Comparison of ENCODE assay signal across 24 cellular contexts in genomic region chr11:118484405-118484804, GRCh38. TPM values are rescaled to one million over a fixed set of nuclear protein-coding genes. Genes with fewer than 3 reads are reported as not detected.
DNase-seq lines count a peak whose midpoint lies in the region; ATAC-seq, FAIRE-seq and TF ChIP-seq lines count a peak whose summit lies in the region.
"Had no signal": no experiment of that assay in that cellular context is flagged by ENCODE, and none has a peak within 500 bp of the region (broad histone marks: within the 10 kb centered on the region; RNA-seq: fewer than 3 reads in every experiment).

No MANE protein-coding gene starts in this region.

- H3K36me3 Mint-ChIP-seq in activated CD4-positive, alpha-beta T cell treated with anti-CD3 and anti-CD28 coated beads, Interleukin-2, amount 10 ng/mL, durations not matched to agents 24 days and 14 days (ENCODE audit: low read depth) = peaks cover 48% of the 10 kb centered on the region
- peaks cover 57% of the 10 kb centered on the region for H3K36me3 Mint-ChIP-seq in activated CD4-positive, alpha-beta memory T cell treated with anti-CD3 and anti-CD28 coated beads, Interleukin-2, amount 10 ng/mL, durations not matched to agents 7 days and 5 days (ENCODE audit: low read depth)
- H3K36me3 Mint-ChIP-seq in stimulated activated naive B cell treated with anti-CD40 and anti-IgM and Interleukin-4, amounts not matched to agents 10 μg/mL and 1 μg/mL and 100 μg/mL, for 72 hours = peaks cover 15 to 28% of the 10 kb centered on the region in 2 donors

- ATAC-seq in HepG2 (no peak), right lobe of liver (no peak), HG02798 (IDR thresholded peaks at IDR 0.05; ENCODE audit: poor library complexity, unreplicated experiment) (no peak)
- no peak for ATAC-seq in stimulated activated naive B cell treated with anti-CD40 and anti-IgM and Interleukin-4, amounts not matched to agents 10 μg/mL and 1 μg/mL and 100 μg/mL, for 72 hours (replicated peaks)

- DNase-seq in activated CD4-positive, alpha-beta T cell treated with anti-CD3 and anti-CD28 coated beads, Interleukin-2, amount 10 ng/mL, durations not matched to agents 24 days and 14 days = peak; percentile 43
- no peak for DNase-seq in activated CD4-positive, alpha-beta T cell treated with anti-CD3 and anti-CD28 coated beads, Interleukin-2, amount 50 U/mL, for 48 hours
- no peak for DNase-seq in HepG2 (ENCODE audit: low spot score)
- no peak for DNase-seq in right lobe of liver
- no peak for DNase-seq in activated CD4-positive, alpha-beta memory T cell treated with anti-CD3 and anti-CD28 coated beads, Interleukin-2, amount 10 ng/mL, durations not matched to agents 7 days and 5 days
- no peak for DNase-seq in stimulated activated naive B cell treated with anti-CD40 and anti-IgM and Interleukin-4, amounts not matched to agents 10 μg/mL and 1 μg/mL and 100 μg/mL, for 72 hours
- DNase-seq in GM13977 (ENCODE audit: low spot score) = no peak
- DNase-seq: 8988T, DMS79, Kasumi-1, MG63, NCI-H1048, NCI-H1436, NCI-H2029, NCI-H345, NCI-H524 treated with DMSO at 0.1 percent for 48 hours, RPMI8226, SHP77 treated with DMSO at 0.1 percent for 48 hours had no signal

- H4K20me1 ChIP-seq in HepG2 (ENCODE audit: insufficient read depth, low read length) = no peaks in the 10 kb centered on the region

- H3K27ac Mint-ChIP-seq in activated CD4-positive, alpha-beta T cell treated with anti-CD3 and anti-CD28 coated beads, Interleukin-2, amount 10 ng/mL, durations not matched to agents 24 days and 14 days = no peak overlapping the region
- peak overlapping the region; percentile 34 for H3K27ac Mint-ChIP-seq in activated CD4-positive, alpha-beta memory T cell treated with anti-CD3 and anti-CD28 coated beads, Interleukin-2, amount 10 ng/mL, durations not matched to agents 7 days and 5 days
- H3K27ac Mint-ChIP-seq in stimulated activated naive B cell treated with anti-CD40 and anti-IgM and Interleukin-4, amounts not matched to agents 10 μg/mL and 1 μg/mL and 100 μg/mL, for 72 hours = peak overlapping the region; percentile 25

- TF ChIP-seq CTCF in HepG2 (CRISPR knock-in tag; IDR thresholded peaks at IDR 0.05) (no peak), right lobe of liver (IDR thresholded peaks at IDR 0.05) (no peak), GM13977 (IDR thresholded peaks at IDR 0.05; ENCODE audit: extremely low read depth, insufficient read depth, missing control alignments) (no peak)

- intact Hi-C loops in activated CD4-positive, alpha-beta T cell treated with anti-CD3 and anti-CD28 coated beads, Interleukin-2, amount 10 ng/mL, durations not matched to agents 24 days and 14 days (cut with micrococcal nuclease) = no loop called here
- intact Hi-C loops in HepG2 (cut with micrococcal nuclease; ENCODE audit: unreplicated experiment) (loop anchor here (10.0 kb wide), 1 partner anchor 80 kb away; the partner anchor contains the start of gene IFT46), right lobe of liver (cut with DNase I) (no loop called here)

- H3K9me3 Mint-ChIP-seq in activated CD4-positive, alpha-beta T cell treated with anti-CD3 and anti-CD28 coated beads, Interleukin-2, amount 10 ng/mL, durations not matched to agents 24 days and 14 days = no peaks in the 10 kb centered on the region
- H3K9me3 Mint-ChIP-seq in activated CD4-positive, alpha-beta memory T cell treated with anti-CD3 and anti-CD28 coated beads, Interleukin-2, amount 10 ng/mL, durations not matched to agents 7 days and 5 days = no peaks in the 10 kb centered on the region
- H3K9me3 Mint-ChIP-seq in stimulated activated naive B cell treated with anti-CD40 and anti-IgM and Interleukin-4, amounts not matched to agents 10 μg/mL and 1 μg/mL and 100 μg/mL, for 72 hours = no peaks in the 10 kb centered on the region
- H3K9me3 Mint-ChIP-seq: IgD-negative memory B cell had no signal

- no TSS peak for BruUV-seq in HepG2 (replicated peaks; lab: Mats Ljungman, UMichigan)

- H3K4me1 ChIP-seq in HepG2 (ENCODE audit: insufficient read depth, low read length) (no peaks in the 10 kb centered on the region), right lobe of liver (no peaks in the 10 kb centered on the region)

- in situ Hi-C loops in HepG2 (cut with HindIII; ENCODE audit: extremely low pct_ligation_motif_present, low pct_unique_long_range_greater_than_20kb) (loop anchor here (25.0 kb wide), 1 partner anchor 347 kb away; no protein-coding TSS in a partner anchor), GM13977 (cut with MboI; ENCODE audit: low pct_unique_long_range_greater_than_20kb, low sequenced_read_pairs, unreplicated experiment) (no loop called here)

- TF ChIP-seq EP300 in HepG2 (IDR thresholded peaks at IDR 0.05; ENCODE audit: low read depth in 2 of 2, low read length in 2 of 2) (no peak), HepG2 (CRISPR knock-in tag; IDR thresholded peaks at IDR 0.05; ENCODE audit: borderline replicate concordance) (no peak)

- no peak for FAIRE-seq in HepG2 (lab: Jason Lieb, UNC)
- FAIRE-seq: D721Med, H54 had no signal

- no peaks in the 10 kb centered on the region for H3K27me3 ChIP-seq in HepG2 (ENCODE audit: control insufficient read depth in 1 of 2, insufficient read depth in 2 of 2, low read length in 2 of 2)
- no peaks in the 10 kb centered on the region for H3K27me3 ChIP-seq in right lobe of liver
- H3K27me3 ChIP-seq: MG63 had no signal

- H3K4me1 Mint-ChIP-seq in activated CD4-positive, alpha-beta T cell treated with anti-CD3 and anti-CD28 coated beads, Interleukin-2, amount 10 ng/mL, durations not matched to agents 24 days and 14 days = peaks cover 7% of the 10 kb centered on the region
- no peaks in the 10 kb centered on the region for H3K4me1 Mint-ChIP-seq in activated CD4-positive, alpha-beta memory T cell treated with anti-CD3 and anti-CD28 coated beads, Interleukin-2, amount 10 ng/mL, durations not matched to agents 7 days and 5 days
- H3K4me1 Mint-ChIP-seq in stimulated activated naive B cell treated with anti-CD40 and anti-IgM and Interleukin-4, amounts not matched to agents 10 μg/mL and 1 μg/mL and 100 μg/mL, for 72 hours = no peaks in the 10 kb centered on the region
- H3K4me1 Mint-ChIP-seq: IgD-negative memory B cell had no signal

- H3K4me2 ChIP-seq in HepG2 (ENCODE audit: low read depth, low read length) = no peak overlapping the region

- H3K36me3 ChIP-seq in HepG2 (replicated peaks in 1 of 2; ENCODE audit: control insufficient read depth in 1 of 2, insufficient read depth in 2 of 2, low read length in 2 of 2) (peaks cover 16 to 59% of the 10 kb centered on the region in 2 experiments), right lobe of liver (peaks cover 8 to 90% (median 34%) of the 10 kb centered on the region in 4 donors)

- H3K79me2 ChIP-seq in HepG2 (ENCODE audit: insufficient read depth, low read length) = no peaks in the 10 kb centered on the region

- POLR2A ChIA-PET in HepG2 (lab: Yijun Ruan, JAX) = no interaction called here
- POLR2A ChIA-PET in activated CD4-positive, alpha-beta memory T cell treated with anti-CD3 and anti-CD28 coated beads, Interleukin-2, amount 10 ng/mL, durations not matched to agents 7 days and 5 days (lab: Charles Lee) = interaction anchor here (0.8 kb wide), 1 partner anchor 30 kb away, joined by 4 read pairs; no protein-coding TSS in a partner anchor

- H3K9ac ChIP-seq in HepG2 (ENCODE audit: insufficient read depth, low read depth, low read length) = no peak overlapping the region

- H3K4me3 Mint-ChIP-seq in activated CD4-positive, alpha-beta T cell treated with anti-CD3 and anti-CD28 coated beads, Interleukin-2, amount 10 ng/mL, durations not matched to agents 24 days and 14 days = no peak overlapping the region
- H3K4me3 Mint-ChIP-seq in activated CD4-positive, alpha-beta memory T cell treated with anti-CD3 and anti-CD28 coated beads, Interleukin-2, amount 10 ng/mL, durations not matched to agents 7 days and 5 days = no peak overlapping the region
- no peak overlapping the region for H3K4me3 Mint-ChIP-seq in stimulated activated naive B cell treated with anti-CD40 and anti-IgM and Interleukin-4, amounts not matched to agents 10 μg/mL and 1 μg/mL and 100 μg/mL, for 72 hours
- H3K4me3 Mint-ChIP-seq: IgD-negative memory B cell had no signal

- H3K9me3 ChIP-seq in HepG2 (ENCODE audit: low read length) = no peaks in the 10 kb centered on the region
- no peaks in the 10 kb centered on the region for H3K9me3 ChIP-seq in right lobe of liver
- H3K9me3 ChIP-seq: MG63 had no signal

- H3K4me3 ChIP-seq in HepG2 (replicated peaks in 1 of 3; ENCODE audit: insufficient read depth in 1 of 3, low read depth in 2 of 3, low read length in 3 of 3) (no peak overlapping the region), right lobe of liver (no peak overlapping the region)
- H3K4me3 ChIP-seq: MG63 had no signal

- TF ChIP-seq POLR2A in HepG2 (IDR thresholded peaks at IDR 0.05; ENCODE audit: insufficient read depth in 1 of 2, low read depth in 2 of 2, low read length in 2 of 2) (no peak), right lobe of liver (IDR thresholded peaks at IDR 0.05) (no peak)

- H3K27me3 Mint-ChIP-seq in activated CD4-positive, alpha-beta T cell treated with anti-CD3 and anti-CD28 coated beads, Interleukin-2, amount 10 ng/mL, durations not matched to agents 24 days and 14 days = no peaks in the 10 kb centered on the region
- H3K27me3 Mint-ChIP-seq in activated CD4-positive, alpha-beta memory T cell treated with anti-CD3 and anti-CD28 coated beads, Interleukin-2, amount 10 ng/mL, durations not matched to agents 7 days and 5 days = no peaks in the 10 kb centered on the region
- H3K27me3 Mint-ChIP-seq in stimulated activated naive B cell treated with anti-CD40 and anti-IgM and Interleukin-4, amounts not matched to agents 10 μg/mL and 1 μg/mL and 100 μg/mL, for 72 hours = no peaks in the 10 kb centered on the region
- H3K27me3 Mint-ChIP-seq: IgD-negative memory B cell had no signal

- 96% methylated on average over 3 of the region's 3 CpGs for WGBS in HepG2 (ENCODE audit: low lambda C conversion rate)
- 92% methylated on average over 3 of the region's 3 CpGs for WGBS in right lobe of liver (ENCODE audit: insufficient coverage, low coverage, low lambda C conversion rate, missing lambda C conversion rate)

- H3K27ac ChIP-seq in HepG2 (ENCODE audit: extremely low read length, insufficient read depth, low read length) (no peak overlapping the region), right lobe of liver (no peak overlapping the region)
- H3K27ac ChIP-seq: HL-60 had no signal

- H2AFZ ChIP-seq in HepG2 (ENCODE audit: low read length) = no peak overlapping the region

- CTCF ChIA-PET in HepG2 (lab: Yijun Ruan, JAX; ENCODE audit: low intra/inter-chr PET ratio, low total read pairs) = no interaction called here
- CTCF ChIA-PET in activated CD4-positive, alpha-beta memory T cell treated with anti-CD3 and anti-CD28 coated beads, Interleukin-2, amount 10 ng/mL, durations not matched to agents 7 days and 5 days (lab: Charles Lee) = no interaction called here

- TF ChIP-seq RAD21 in HepG2 (CRISPR knock-in tag; IDR thresholded peaks at IDR 0.05) = no peak

RNA-seq across cellular contexts. Expression of gene TTC36, which starts 42.9 kb away (rescaled TPM):
- 0.38 and 0.65 TPM in 2 replicates for total RNA-seq in activated CD4-positive, alpha-beta T cell treated with anti-CD3 and anti-CD28 coated beads, Interleukin-2, amount 10 ng/mL, durations not matched to agents 24 days and 14 days
- total RNA-seq in HepG2 (2016; rRNA removed; fragmentation: Illumina TruSeq; extraction: Trizol) (0.40 TPM in 1 of 2 replicates, not detected in the other), right lobe of liver (10 to 100 TPM; 21.5 to 88.3 (median 50.6) TPM)
- total RNA-seq in HepG2 (2016; cell fraction: cytosol; rRNA removed; fragmentation: Illumina TruSeq; extraction: Trizol; ENCODE audit: low read depth) = 0.62 and 1.2 TPM in 2 replicates
- 0.26 TPM in 1 of 2 replicates, not detected in the other for total RNA-seq in HepG2 (2016; cell fraction: insoluble cytoplasmic fraction; rRNA removed; fragmentation: Illumina TruSeq; extraction: Trizol)
- 0.45 TPM in 1 of 2 replicates, not detected in the other for total RNA-seq in HepG2 (2016; cell fraction: membrane; rRNA removed; fragmentation: Illumina TruSeq; extraction: Trizol)
- 0.47 and 0.84 TPM in 2 replicates for total RNA-seq in HepG2 (2016; cell fraction: nucleus; rRNA removed; fragmentation: Illumina TruSeq; extraction: Trizol)
- 0.13 TPM in 1 of 2 replicates, not detected in the other for polyA plus RNA-seq in HepG2 (2011; rRNA removed)
- 0.08 and 0.11 TPM in 2 replicates for polyA plus RNA-seq in HepG2 (2011; cell fraction: cytosol; rRNA removed)
- 0.27 and 0.62 TPM in 2 replicates for polyA plus RNA-seq in HepG2 (2011; cell fraction: nucleus; rRNA removed)
- not detected in 2 replicates for polyA plus RNA-seq in HepG2 (2012)
- 0.28 and 0.53 TPM in 2 replicates for polyA plus RNA-seq in HepG2 (2016; cell fraction: cytosol; fragmentation: Illumina TruSeq; extraction: Trizol; ENCODE audit: low read depth)
- 0.38 TPM in 1 of 2 replicates, not detected in the other for polyA plus RNA-seq in HepG2 (2016; cell fraction: insoluble cytoplasmic fraction; fragmentation: Illumina TruSeq; extraction: Trizol; ENCODE audit: low read depth)
- polyA plus RNA-seq in HepG2 (2016; cell fraction: membrane; fragmentation: Illumina TruSeq; extraction: Trizol; ENCODE audit: low read depth) = 0.23 and 0.47 TPM in 2 replicates
- not detected in 2 replicates for polyA plus RNA-seq in HepG2 (2016; cell fraction: nucleus; fragmentation: Illumina TruSeq; extraction: Trizol; ENCODE audit: insufficient read depth, low read depth)
- polyA minus RNA-seq in HepG2 (2011; rRNA and poly(A)+ RNA removed; ENCODE audit: low replicate concordance) = 0.24 TPM in 1 of 2 replicates, not detected in the other
- not detected in 2 replicates for polyA minus RNA-seq in HepG2 (2011; cell fraction: cytosol; rRNA and poly(A)+ RNA removed)
- polyA minus RNA-seq in HepG2 (2011; cell fraction: nucleus; rRNA and poly(A)+ RNA removed) = 0.87 and 1.2 TPM in 2 replicates
- under 1 TPM; 0.23 to 0.55 TPM for total RNA-seq in activated CD4-positive, alpha-beta memory T cell treated with anti-CD3 and anti-CD28 coated beads, Interleukin-2, amount 10 ng/mL, durations not matched to agents 7 days and 5 days
- polyA plus RNA-seq: BJ had no signal

RNA-seq across cellular contexts. Expression of gene TMEM25, which starts 46.6 kb away (rescaled TPM):
- 13.0 and 14.1 TPM in 2 replicates for total RNA-seq in activated CD4-positive, alpha-beta T cell treated with anti-CD3 and anti-CD28 coated beads, Interleukin-2, amount 10 ng/mL, durations not matched to agents 24 days and 14 days
- total RNA-seq in HepG2 (2016; rRNA removed; fragmentation: Illumina TruSeq; extraction: Trizol) (4.5 and 7.5 TPM in 2 replicates), right lobe of liver (10 to 100 TPM in 5 of 6 experiments, 1 to 10 TPM in 1; 9.2 to 31.0 (median 23.5) TPM)
- 6.2 and 7.2 TPM in 2 replicates for total RNA-seq in HepG2 (2016; cell fraction: cytosol; rRNA removed; fragmentation: Illumina TruSeq; extraction: Trizol; ENCODE audit: low read depth)
- total RNA-seq in HepG2 (2016; cell fraction: insoluble cytoplasmic fraction; rRNA removed; fragmentation: Illumina TruSeq; extraction: Trizol) = 3.9 and 8.9 TPM in 2 replicates
- 8.9 and 11.8 TPM in 2 replicates for total RNA-seq in HepG2 (2016; cell fraction: membrane; rRNA removed; fragmentation: Illumina TruSeq; extraction: Trizol)
- total RNA-seq in HepG2 (2016; cell fraction: nucleus; rRNA removed; fragmentation: Illumina TruSeq; extraction: Trizol) = 8.4 and 8.5 TPM in 2 replicates
- 17.2 and 23.4 TPM in 2 replicates for polyA plus RNA-seq in HepG2 (2011; rRNA removed)
- 12.4 and 19.7 TPM in 2 replicates for polyA plus RNA-seq in HepG2 (2011; cell fraction: cytosol; rRNA removed)
- polyA plus RNA-seq in HepG2 (2011; cell fraction: nucleus; rRNA removed) = 40.8 and 47.6 TPM in 2 replicates
- polyA plus RNA-seq in HepG2 (2012) = 8.5 and 9.2 TPM in 2 replicates
- 6.8 and 8.7 TPM in 2 replicates for polyA plus RNA-seq in HepG2 (2016; cell fraction: cytosol; fragmentation: Illumina TruSeq; extraction: Trizol; ENCODE audit: low read depth)
- polyA plus RNA-seq in HepG2 (2016; cell fraction: insoluble cytoplasmic fraction; fragmentation: Illumina TruSeq; extraction: Trizol; ENCODE audit: low read depth) = 4.6 and 5.1 TPM in 2 replicates
- polyA plus RNA-seq in HepG2 (2016; cell fraction: membrane; fragmentation: Illumina TruSeq; extraction: Trizol; ENCODE audit: low read depth) = 9.5 and 10.8 TPM in 2 replicates
- 20.9 and 21.2 TPM in 2 replicates for polyA plus RNA-seq in HepG2 (2016; cell fraction: nucleus; fragmentation: Illumina TruSeq; extraction: Trizol; ENCODE audit: insufficient read depth, low read depth)
- polyA minus RNA-seq in HepG2 (2011; rRNA and poly(A)+ RNA removed; ENCODE audit: low replicate concordance) = 2.7 and 44.5 TPM in 2 replicates
- 6.7 and 7.2 TPM in 2 replicates for polyA minus RNA-seq in HepG2 (2011; cell fraction: cytosol; rRNA and poly(A)+ RNA removed)
- polyA minus RNA-seq in HepG2 (2011; cell fraction: nucleus; rRNA and poly(A)+ RNA removed) = 20.9 and 25.5 TPM in 2 replicates
- 1 to 10 TPM; 5.3 to 6.4 TPM for total RNA-seq in activated CD4-positive, alpha-beta memory T cell treated with anti-CD3 and anti-CD28 coated beads, Interleukin-2, amount 10 ng/mL, durations not matched to agents 7 days and 5 days

RNA-seq across cellular contexts. Expression of gene KMT2A, which starts 48.1 kb away (rescaled TPM):
- 70.7 and 73.2 TPM in 2 replicates for total RNA-seq in activated CD4-positive, alpha-beta T cell treated with anti-CD3 and anti-CD28 coated beads, Interleukin-2, amount 10 ng/mL, durations not matched to agents 24 days and 14 days
- total RNA-seq in HepG2 (2016; rRNA removed; fragmentation: Illumina TruSeq; extraction: Trizol) = 20.0 and 26.2 TPM in 2 replicates
- total RNA-seq in HepG2 (2016; cell fraction: cytosol; rRNA removed; fragmentation: Illumina TruSeq; extraction: Trizol; ENCODE audit: low read depth) = 8.0 and 8.6 TPM in 2 replicates
- 19.8 and 22.3 TPM in 2 replicates for total RNA-seq in HepG2 (2016; cell fraction: insoluble cytoplasmic fraction; rRNA removed; fragmentation: Illumina TruSeq; extraction: Trizol)
- 9.8 and 12.0 TPM in 2 replicates for total RNA-seq in HepG2 (2016; cell fraction: membrane; rRNA removed; fragmentation: Illumina TruSeq; extraction: Trizol)
- total RNA-seq in HepG2 (2016; cell fraction: nucleus; rRNA removed; fragmentation: Illumina TruSeq; extraction: Trizol) = 62.9 and 67.9 TPM in 2 replicates
- 12.4 and 12.7 TPM in 2 replicates for polyA plus RNA-seq in HepG2 (2011; rRNA removed)
- 9.4 and 11.0 TPM in 2 replicates for polyA plus RNA-seq in HepG2 (2011; cell fraction: cytosol; rRNA removed)
- 53.6 and 54.8 TPM in 2 replicates for polyA plus RNA-seq in HepG2 (2011; cell fraction: nucleus; rRNA removed)
- polyA plus RNA-seq in HepG2 (2012) = 18.6 and 21.2 TPM in 2 replicates
- 1.8 and 2.3 TPM in 2 replicates for polyA plus RNA-seq in HepG2 (2016; cell fraction: cytosol; fragmentation: Illumina TruSeq; extraction: Trizol; ENCODE audit: low read depth)
- 14.1 and 14.7 TPM in 2 replicates for polyA plus RNA-seq in HepG2 (2016; cell fraction: insoluble cytoplasmic fraction; fragmentation: Illumina TruSeq; extraction: Trizol; ENCODE audit: low read depth)
- polyA plus RNA-seq in HepG2 (2016; cell fraction: membrane; fragmentation: Illumina TruSeq; extraction: Trizol; ENCODE audit: low read depth) = 3.7 and 4.5 TPM in 2 replicates
- 53.1 and 68.2 TPM in 2 replicates for polyA plus RNA-seq in HepG2 (2016; cell fraction: nucleus; fragmentation: Illumina TruSeq; extraction: Trizol; ENCODE audit: insufficient read depth, low read depth)
- polyA minus RNA-seq in HepG2 (2011; rRNA and poly(A)+ RNA removed; ENCODE audit: low replicate concordance) = 54.0 and 71.0 TPM in 2 replicates
- 31.2 and 32.9 TPM in 2 replicates for polyA minus RNA-seq in HepG2 (2011; cell fraction: cytosol; rRNA and poly(A)+ RNA removed)
- 121 and 138 TPM in 2 replicates for polyA minus RNA-seq in HepG2 (2011; cell fraction: nucleus; rRNA and poly(A)+ RNA removed)
- 10 to 100 TPM; 15.5 to 24.9 (median 19.5) TPM for total RNA-seq in right lobe of liver
- total RNA-seq in activated CD4-positive, alpha-beta memory T cell treated with anti-CD3 and anti-CD28 coated beads, Interleukin-2, amount 10 ng/mL, durations not matched to agents 7 days and 5 days = 100 to 1,000 TPM in 1 of 2 experiments, 10 to 100 TPM in 1; 94.6 to 102 TPM

Comparison
In these comparisons a context has a peak if more than half of its experiments do, and no peak if none do; other contexts are left out.
1. RNA of gene TTC36, which starts 42.9 kb away (total RNA-seq): 21.5 to 88.3 TPM in right lobe of liver; 0.38 to 0.65 TPM in activated CD4-positive, alpha-beta T cell treated with anti-CD3 and anti-CD28 coated beads, Interleukin-2, amount 10 ng/mL, durations not matched to agents 24 days and 14 days, 0.23 to 0.55 TPM in activated CD4-positive, alpha-beta memory T cell treated with anti-CD3 and anti-CD28 coated beads, Interleukin-2, amount 10 ng/mL, durations not matched to agents 7 days and 5 days and 0.26 to 1.2 TPM in HepG2; every median in the first group is over 10 times any median in the second.